Comparison of ENCODE assay signal across 8 cellular contexts in genomic region chr1:11681071-11681771, GRCh38. TPM values are rescaled to one million over a fixed set of nuclear protein-coding genes. Genes with fewer than 3 reads are reported as not detected.
DNase-seq lines count a peak whose midpoint lies in the region; ATAC-seq and TF ChIP-seq lines count a peak whose summit lies in the region.

TSS of gene MAD2L2 (minus strand) at chr1:11681148. CDS start at chr1:11680601, 547 bp downstream.

- peaks cover 5% of the 10 kb centered on the region for H3K36me3 ChIP-seq in CD4-positive, alpha-beta memory T cell (ENCODE audit: insufficient read depth, low read length)
- no peaks in the 10 kb centered on the region; the same call in 1 of the 2 replicates for H3K36me3 ChIP-seq in OCI-LY1 (ENCODE audit: insufficient read depth, low read length)

- no peaks in the 10 kb centered on the region for H3K9me2 ChIP-seq in OCI-LY1 (ENCODE audit: low read depth, low read length)

- intact Hi-C loops in CD4-positive, alpha-beta memory T cell (cut with micrococcal nuclease), result loop anchor here (1.0 to 5.0 kb wide), 5 partner anchors 17 to 126 kb away; partner anchors contain the start of genes CLCN6, FBXO2, FBXO44 and FBXO6

- H3K36me3 Mint-ChIP-seq in CD4-positive, alpha-beta memory T cell, result peaks cover 0 to 3% of the 10 kb centered on the region in 2 donors

- no peaks in the 10 kb centered on the region for H3F3A ChIP-seq in OCI-LY1 (ENCODE audit: insufficient read depth, low read length)

- peaks cover 0 to 1% (median 0%) of the 10 kb centered on the region in 8 donors for H3K9me3 Mint-ChIP-seq in CD4-positive, alpha-beta memory T cell

- peak within 1 kb of the TSS; percentile 87 for H3K9ac ChIP-seq in OCI-LY1 (ENCODE audit: low read length)

- no peak for TF ChIP-seq CTCF in OCI-LY1 (IDR thresholded peaks at IDR 0.05; ENCODE audit: low read length)

- peak within 1 kb of the TSS; percentile 89 to 96 (median 91) for H3K27ac Mint-ChIP-seq in CD4-positive, alpha-beta memory T cell

- DNase-seq in CD4-positive, alpha-beta memory T cell, result peak; percentile 87 to 89 (median 88)
- peak; percentile 95 for DNase-seq in activated CD8-positive, alpha-beta memory T cell treated with anti-CD3 and anti-CD28 coated beads, Interleukin-2, amount 50 U/mL, for 48 hours
- DNase-seq in epidermal melanocyte (ENCODE audit: insufficient read length, low spot score), result peak; percentile 91
- DNase-seq in stimulated activated CD8-positive, alpha-beta memory T cell treated with anti-CD3 and anti-CD28 coated beads, Interleukin-2, amount 100 ng/mL, for 1 hour (ENCODE audit: low read depth in 2 of 2), result peak; percentile 79 to 86

- H4K20me1 ChIP-seq in OCI-LY1 (ENCODE audit: insufficient read depth, low read length), result no peaks in the 10 kb centered on the region

- peaks cover 21% of the 10 kb centered on the region for H3K4me1 ChIP-seq in CD4-positive, alpha-beta memory T cell (ENCODE audit: insufficient read depth, low read length)
- H3K4me1 ChIP-seq in OCI-LY1 (ENCODE audit: insufficient read depth, low read length, severe bottlenecking) (peaks cover 7% of the 10 kb centered on the region), mononuclear cell (ENCODE audit: insufficient read depth, low read length) (peaks cover 21% of the 10 kb centered on the region)

- H3K4me3 Mint-ChIP-seq in CD4-positive, alpha-beta memory T cell, result peak within 1 kb of the TSS; percentile 93 to 99 (median 96)

- H3K27ac ChIP-seq in CD4-positive, alpha-beta memory T cell (ENCODE audit: low read depth, low read length), result peak within 1 kb of the TSS; percentile 76
- no peak within 1 kb of the TSS for H3K27ac ChIP-seq in OCI-LY1 (ENCODE audit: low read depth, low read length, poor library complexity, severe bottlenecking)

- H3K27me3 Mint-ChIP-seq in CD4-positive, alpha-beta memory T cell, result peaks cover 2 to 5% of the 10 kb centered on the region in 2 donors

- no peaks in the 10 kb centered on the region for H3K79me2 ChIP-seq in OCI-LY1 (ENCODE audit: insufficient read depth, low read length)

- peak within 1 kb of the TSS; percentile 72 for H3K4me2 ChIP-seq in OCI-LY1 (ENCODE audit: low read length)

- ATAC-seq in GM19395 (IDR thresholded peaks at IDR 0.05; ENCODE audit: unreplicated experiment) (peak; percentile 79), HG03571 (IDR thresholded peaks at IDR 0.05; ENCODE audit: unreplicated experiment) (peak; percentile 77)

- POLR2A ChIA-PET in CD4-positive, alpha-beta memory T cell (lab: Charles Lee; ENCODE audit: partially characterized antibody), result interaction anchor here (0.8 to 3.7 kb wide), 12 partner anchors 9 to 227 kb away, joined by 3 to 40 read pairs (median 6); partner anchors contain the start of genes CLCN6, FBXO2, FBXO44 and FBXO6

- H3K27me3 ChIP-seq in CD4-positive, alpha-beta memory T cell (ENCODE audit: insufficient read depth, low read length), result no peaks in the 10 kb centered on the region
- no peaks in the 10 kb centered on the region for H3K27me3 ChIP-seq in OCI-LY1 (ENCODE audit: insufficient read depth, low read length)
- H3K27me3 ChIP-seq in mononuclear cell (ENCODE audit: insufficient read depth, low read length), result no peaks in the 10 kb centered on the region

- H3K4me3 ChIP-seq in CD4-positive, alpha-beta memory T cell (ENCODE audit: low read length in 2 of 2), result peak within 1 kb of the TSS; percentile 52 to 87
- peak within 1 kb of the TSS; percentile 77 for H3K4me3 ChIP-seq in OCI-LY1 (ENCODE audit: low read depth, low read length, poor library complexity, severe bottlenecking)
- H3K4me3 ChIP-seq in mononuclear cell (ENCODE audit: low read length), result peak within 1 kb of the TSS; percentile 76

- CTCF ChIA-PET in CD4-positive, alpha-beta memory T cell (lab: Charles Lee; ENCODE audit: partially characterized antibody), result interaction anchor here (0.6 to 3.0 kb wide), 6 partner anchors 12 to 1665 kb away, joined by 3 to 28 read pairs (median 4); partner anchors contain the start of genes FBXO2, FBXO44 and FBXO6

- H2AFZ ChIP-seq in OCI-LY1 (ENCODE audit: low read length), result peak within 1 kb of the TSS; percentile 82

- H3K9me3 ChIP-seq in CD4-positive, alpha-beta memory T cell (ENCODE audit: control insufficient read depth in 1 of 2, low read length in 2 of 2), result no peaks in the 10 kb centered on the region
- H3K9me3 ChIP-seq in OCI-LY1 (ENCODE audit: low read length) (no peaks in the 10 kb centered on the region), mononuclear cell (ENCODE audit: low read depth, low read length) (no peaks in the 10 kb centered on the region)

- peaks cover 10 to 25% (median 18%) of the 10 kb centered on the region in 4 donors for H3K4me1 Mint-ChIP-seq in CD4-positive, alpha-beta memory T cell

RNA-seq across cellular contexts. Expression of gene MAD2L2, which starts in this region (rescaled TPM):
- total RNA-seq in CD4-positive, alpha-beta memory T cell, result 10 to 100 TPM; 20.7 to 22.7 TPM
- 10 to 100 TPM; 51.5 to 55.1 TPM for polyA plus RNA-seq in CD4-positive, alpha-beta memory T cell
- total RNA-seq in mononuclear cell, result 28.7 TPM
